ENCODE assay signal across 22 cellular contexts in genomic region chr5:139369181-139369580, GRCh38. TPM values are rescaled to one million over a fixed set of nuclear protein-coding genes. Genes with fewer than 3 reads are reported as not detected.
DNase-seq lines count a peak whose midpoint lies in the region; FAIRE-seq and TF ChIP-seq lines count a peak whose summit lies in the region.
"Had no signal": no experiment of that assay in that cellular context is flagged by ENCODE, and none has a peak within 500 bp of the region (broad histone marks: within the 10 kb centered on the region; RNA-seq: fewer than 3 reads in every experiment).

No MANE protein-coding gene starts in this region.

- H3K4me2 ChIP-seq in mesenchymal stem cell (ENCODE audit: low read length, poor library complexity, severe bottlenecking), result no peak overlapping the region
- H3K4me2 ChIP-seq: KMS-11 had no signal

- peaks cover 20% of the 10 kb centered on the region for H3K4me1 Mint-ChIP-seq in HFFc6 (ENCODE audit: low read depth)
- H3K4me1 Mint-ChIP-seq: neural crest cell had no signal

- peaks cover 29% of the 10 kb centered on the region for H3K36me3 ChIP-seq in brain microvascular endothelial cell (replicated peaks)
- peaks cover 40 to 79% of the 10 kb centered on the region in 2 experiments for H3K36me3 ChIP-seq in mesenchymal stem cell (ENCODE audit: control insufficient read depth in 1 of 2, insufficient read depth in 2 of 2, low read depth in 1 of 2, low read length in 2 of 2)

- H3K18ac ChIP-seq in mesenchymal stem cell (ENCODE audit: low read depth in 1 of 2, low read length in 2 of 2), result no peak overlapping the region

- H3K27me3 Mint-ChIP-seq in HFFc6 (ENCODE audit: insufficient read depth), result no peaks in the 10 kb centered on the region; the same call in 1 of the 2 replicates
- H3K27me3 Mint-ChIP-seq: activated CD4-positive, alpha-beta T cell treated with anti-CD3 and anti-CD28 coated beads, Interleukin-2, amount 10 ng/mL, durations not matched to agents 7 days and 5 days; CD4-positive, alpha-beta memory T cell; T-cell had no signal

- no peak overlapping the region for H3K4me3 Mint-ChIP-seq in HFFc6
- H3K4me3 Mint-ChIP-seq: activated CD4-positive, alpha-beta T cell treated with anti-CD3 and anti-CD28 coated beads, Interleukin-2, amount 10 ng/mL, durations not matched to agents 7 days and 5 days; CD4-positive, alpha-beta memory T cell; neural crest cell; T-cell had no signal

- CTCF ChIA-PET in AG04449 (lab: Yijun Ruan, JAX), result interaction anchor here (1.4 kb wide), 1 partner anchor 919 kb away, joined by 3 read pairs; no protein-coding TSS in a partner anchor

- H3K14ac ChIP-seq in mesenchymal stem cell (ENCODE audit: low read length in 2 of 2), result no peak overlapping the region

- H2BK15ac ChIP-seq in mesenchymal stem cell (ENCODE audit: low read depth, poor library complexity, severe bottlenecking), result no peak overlapping the region

- no peak overlapping the region for H2BK12ac ChIP-seq in mesenchymal stem cell (ENCODE audit: low read length in 2 of 2)

- no peaks in the 10 kb centered on the region for H3K9me3 ChIP-seq in mesenchymal stem cell (ENCODE audit: control insufficient read depth, low read length)

- H3K23ac ChIP-seq in mesenchymal stem cell (ENCODE audit: low read length in 2 of 2), result no peak overlapping the region

- DNase-seq in AG04449 (ENCODE audit: low read depth, low spot score) (peak; percentile 45), HFFc6 (peak; percentile 31), brain microvascular endothelial cell (peak; percentile 63), mesenchymal stem cell (no peak), NCI-H2107 (lab: John Stamatoyannopoulos, UW) (no peak), RPMI8226 (no peak), H54 (ENCODE audit: insufficient read length, low spot score) (no peak)
- DNase-seq in activated CD4-positive, alpha-beta T cell treated with anti-CD3 and anti-CD28 coated beads for 1 hour, result no peak
- DNase-seq: activated CD4-positive, alpha-beta T cell treated with anti-CD3 and anti-CD28 coated beads, Interleukin-2, amount 10 ng/mL, durations not matched to agents 7 days and 5 days; anterior cingulate cortex; CD4-positive, alpha-beta memory T cell; DMS79; NCI-H1092; NCI-H2029; NK-92 treated with Interleukin-12 subunit alpha and Interleukin-12 subunit beta, amount 100 ng/mL, for 24 hours; stimulated activated CD4-positive, alpha-beta T cell treated with anti-CD3 and anti-CD28 coated beads, Interleukin-15, amount 100 ng/mL, for 24 hours; T-cell had no signal

- no peaks in the 10 kb centered on the region for H3K9me3 Mint-ChIP-seq in HFFc6
- H3K9me3 Mint-ChIP-seq: activated CD4-positive, alpha-beta T cell treated with anti-CD3 and anti-CD28 coated beads, Interleukin-2, amount 10 ng/mL, durations not matched to agents 7 days and 5 days; CD4-positive, alpha-beta memory T cell; neural crest cell; T-cell had no signal

- no peak for FAIRE-seq in H54 (lab: Jason Lieb, UNC)
- FAIRE-seq: colon had no signal

- POLR2A ChIA-PET in AG04449 (lab: Yijun Ruan, JAX), result interaction anchor here (0.9 kb wide), 1 partner anchor 28 kb away, joined by 3 read pairs; the partner anchor contains the start of gene PAIP2

- no peak overlapping the region for H3K4ac ChIP-seq in mesenchymal stem cell (ENCODE audit: low read depth in 1 of 2, low read length in 2 of 2)

- H4K91ac ChIP-seq in mesenchymal stem cell (ENCODE audit: low read length), result no peak overlapping the region

- 80% methylated on average over 1 of the region's 1 CpG for WGBS in mesenchymal stem cell

- H2AK5ac ChIP-seq in mesenchymal stem cell (ENCODE audit: low read length, severe bottlenecking), result no peak overlapping the region

- H3K27ac Mint-ChIP-seq in HFFc6, result no peak overlapping the region; the same call in 1 of the 2 replicates
- H3K27ac Mint-ChIP-seq: activated CD4-positive, alpha-beta T cell treated with anti-CD3 and anti-CD28 coated beads, Interleukin-2, amount 10 ng/mL, durations not matched to agents 7 days and 5 days had no signal

- TF ChIP-seq CTCF in AG04449 (IDR thresholded peaks at IDR 0.05; ENCODE audit: insufficient read depth, low read length, missing control alignments), result no peak
- TF ChIP-seq CTCF in HFFc6 (IDR thresholded peaks at IDR 0.05), result no peak
- TF ChIP-seq CTCF in brain microvascular endothelial cell (IDR thresholded peaks at IDR 0.05; ENCODE audit: low read depth, low read length, missing control alignments), result no peak

- peaks cover 33% of the 10 kb centered on the region for H3K36me3 Mint-ChIP-seq in HFFc6 (ENCODE audit: low read depth)

- no peaks in the 10 kb centered on the region for H3K4me1 ChIP-seq in mesenchymal stem cell (ENCODE audit: control insufficient read depth, insufficient read depth, low read depth, low read length)

- in situ Hi-C loops in brain microvascular endothelial cell (cut with HindIII; ENCODE audit: low pct_ligation_motif_present, low sequenced_read_pairs), result no loop called here

- H2AFZ ChIP-seq in mesenchymal stem cell (ENCODE audit: low read depth, low read length), result no peak overlapping the region

- no peak overlapping the region for H4K8ac ChIP-seq in mesenchymal stem cell (ENCODE audit: low read length)

- peak overlapping the region; percentile 9 for H3K9ac ChIP-seq in mesenchymal stem cell (ENCODE audit: low read length)
- H3K9ac ChIP-seq: KMS-11 had no signal

- TF ChIP-seq POLR2A in H54 (IDR thresholded peaks at IDR 0.05; ENCODE audit: low read depth, low read length), result no peak

- H3K27ac ChIP-seq in brain microvascular endothelial cell (peak overlapping the region; percentile 38), mesenchymal stem cell (ENCODE audit: low read length, poor library complexity, severe bottlenecking) (peak overlapping the region; percentile 29)
- H3K27ac ChIP-seq: KMS-11 had no signal

- H2BK120ac ChIP-seq in mesenchymal stem cell (ENCODE audit: low read depth, low read length), result no peak overlapping the region

- no peak overlapping the region for H2BK5ac ChIP-seq in mesenchymal stem cell (ENCODE audit: low read depth, low read length, poor library complexity, severe bottlenecking)

- H3K79me1 ChIP-seq in mesenchymal stem cell (replicated peaks; ENCODE audit: low read length, poor library complexity, severe bottlenecking), result peaks cover 13% of the 10 kb centered on the region

- H3K4me3 ChIP-seq in AG04449 (ENCODE audit: low read depth, low read length) (no peak overlapping the region), brain microvascular endothelial cell (ENCODE audit: low read depth, low read length) (no peak overlapping the region), mesenchymal stem cell (ENCODE audit: insufficient read depth in 1 of 2, low read depth in 1 of 2, low read length in 2 of 2) (no peak overlapping the region)

- no peaks in the 10 kb centered on the region for H3K27me3 ChIP-seq in brain microvascular endothelial cell (replicated peaks)
- H3K27me3 ChIP-seq in mesenchymal stem cell (ENCODE audit: control insufficient read depth in 1 of 2, insufficient read depth in 1 of 2, low read length in 2 of 2), result no peaks in the 10 kb centered on the region

RNA-seq across cellular contexts. Expression of gene SLC23A1, which starts 13.9 kb away (rescaled TPM):
- total RNA-seq in HFFc6 (2021; fragmentation: NEBNext Ultra II Directional; extraction: Animal tissue kit (Norgen Biotek cat#: 25700)), result not detected
- polyA plus RNA-seq in mesenchymal stem cell (2013, experiment 1 of 2), result not detected
- polyA plus RNA-seq in mesenchymal stem cell (2013, experiment 2 of 2), result not detected
- total RNA-seq: A673; CD4-positive, alpha-beta memory T cell; NCI-H460; neural crest cell had no signal
- polyA plus RNA-seq: CD4-positive, alpha-beta memory T cell had no signal

RNA-seq across cellular contexts. Expression of gene MZB1, which starts 20.5 kb away (rescaled TPM):
- total RNA-seq in HFFc6 (2021; fragmentation: NEBNext Ultra II Directional; extraction: Animal tissue kit (Norgen Biotek cat#: 25700)), result under 1 TPM in 2 of 6 experiments, not detected in 4; 0.14 to 0.20 TPM
- not detected for polyA plus RNA-seq in mesenchymal stem cell (2013, experiment 1 of 2)
- polyA plus RNA-seq in mesenchymal stem cell (2013, experiment 2 of 2), result not detected
- total RNA-seq: A673 had no signal

RNA-seq across cellular contexts. Expression of gene PROB1, which starts 25.7 kb away (rescaled TPM):
- 1 to 10 TPM; 2.8 to 5.3 (median 5.1) TPM for total RNA-seq in HFFc6 (2021; fragmentation: NEBNext Ultra II Directional; extraction: Animal tissue kit (Norgen Biotek cat#: 25700))
- polyA plus RNA-seq in mesenchymal stem cell (2013, experiment 1 of 2), result 0.76 TPM
- polyA plus RNA-seq in mesenchymal stem cell (2013, experiment 2 of 2), result 0.82 TPM

RNA-seq across cellular contexts. Expression of gene PAIP2, which starts 27.5 kb away (rescaled TPM):
- total RNA-seq in HFFc6 (2021; fragmentation: NEBNext Ultra II Directional; extraction: Animal tissue kit (Norgen Biotek cat#: 25700)), result 10 to 100 TPM; 55.1 to 64.8 (median 59.8) TPM
- polyA plus RNA-seq in mesenchymal stem cell (2013, experiment 1 of 2), result 70.9 TPM
- 73.8 TPM for polyA plus RNA-seq in mesenchymal stem cell (2013, experiment 2 of 2)

RNA-seq across cellular contexts. Expression of gene SPATA24, which starts 34.7 kb away (rescaled TPM):
- 1 to 10 TPM; 4.0 to 6.9 (median 5.2) TPM for total RNA-seq in HFFc6 (2021; fragmentation: NEBNext Ultra II Directional; extraction: Animal tissue kit (Norgen Biotek cat#: 25700))
- 7.3 TPM for polyA plus RNA-seq in mesenchymal stem cell (2013, experiment 1 of 2)
- polyA plus RNA-seq in mesenchymal stem cell (2013, experiment 2 of 2), result 6.5 TPM

Comparison
In these comparisons a context has a peak if more than half of its experiments do, and no peak if none do; other contexts are left out.
1. DNase-seq: peak in AG04449 (single experiment), HFFc6 (single experiment) and brain microvascular endothelial cell (single experiment); none in mesenchymal stem cell (single experiment), NCI-H2107 (single experiment), RPMI8226 (single experiment), H54 (single experiment) and activated CD4-positive, alpha-beta T cell treated with anti-CD3 and anti-CD28 coated beads for 1 hour (single experiment).